In the genomic region with DNA sequence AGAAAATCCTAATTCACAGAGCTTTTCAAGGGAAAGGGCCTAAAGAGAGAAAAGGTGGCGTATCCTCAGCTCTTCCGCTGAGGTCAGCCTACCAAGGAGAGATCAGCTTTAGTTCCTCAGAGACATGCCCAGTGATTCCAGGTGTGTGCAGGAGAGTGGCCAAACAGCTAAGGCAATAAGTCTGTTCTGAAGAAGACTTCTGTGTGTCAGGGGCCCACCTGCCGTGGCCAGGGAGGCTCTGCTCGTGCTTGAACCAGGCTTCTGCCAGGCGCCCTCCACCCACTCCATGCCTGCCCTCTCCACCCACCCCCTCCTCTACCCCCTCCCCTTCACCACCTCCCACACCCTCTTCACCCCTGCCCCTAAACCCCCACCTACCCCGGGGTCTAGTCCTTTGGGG, we compare ENCODE assay signal across 21 cellular contexts.
"Had no signal": no experiment of that assay in that cellular context is flagged by ENCODE, and none has a peak within 500 bp of the region (broad histone marks: within the 10 kb centered on the region; RNA-seq: fewer than 3 reads in every experiment).

No MANE protein-coding gene starts in this region.

- ATAC-seq: foreskin keratinocyte; naive thymus-derived CD8-positive, alpha-beta T cell; stimulated activated memory B cell treated with anti-CD40 and anti-IgM and Interleukin-4, amounts not matched to agents 10 μg/mL and 1 μg/mL and 100 μg/mL, for 72 hours; stimulated activated naive CD8-positive, alpha-beta T cell treated with anti-CD3 and anti-CD28 coated beads, Interleukin-15, Interleukin-2, amounts not matched to agents 100 U/mL and 50 U/mL, for 24 hours had no signal

- H3K27me3 ChIP-seq: esophagus muscularis mucosa, foreskin keratinocyte, heart right ventricle, right atrium auricular region, spleen, testis, tibial artery, upper lobe of left lung had no signal

- H3K4me3 Mint-ChIP-seq: stimulated activated memory B cell treated with anti-CD40 and anti-IgM and Interleukin-4, amounts not matched to agents 10 μg/mL and 1 μg/mL and 100 μg/mL, for 72 hours had no signal

- H3K4me1 ChIP-seq: testis had no signal

- H3K27ac ChIP-seq: esophagus muscularis mucosa, foreskin keratinocyte, heart right ventricle, lower lobe of right lung, prostate gland, right atrium auricular region, skin epidermis, testis, tibial artery had no signal

- H3K36me3 Mint-ChIP-seq: naive thymus-derived CD8-positive, alpha-beta T cell; stimulated activated memory B cell treated with anti-CD40 and anti-IgM and Interleukin-4, amounts not matched to agents 10 μg/mL and 1 μg/mL and 100 μg/mL, for 72 hours had no signal

- H3K4me3 ChIP-seq: coronary artery, esophagus muscularis mucosa, heart right ventricle, lower lobe of right lung, prostate gland, right atrium auricular region, skin epidermis, testis, upper lobe of left lung had no signal

- H3K9me3 ChIP-seq: esophagus muscularis mucosa, heart right ventricle, lower lobe of right lung, prostate gland, right atrium auricular region, spleen, testis, tibial artery, upper lobe of left lung had no signal

- DNase-seq: effector memory CD4-positive, alpha-beta T cell; foreskin keratinocyte; glutamatergic neuron; heart right ventricle; hippocampal formation; left ventricle myocardium superior; lower lobe of right lung; naive thymus-derived CD8-positive, alpha-beta T cell; spleen; stimulated activated CD4-positive, alpha-beta T cell treated with anti-CD3 and anti-CD28 coated beads, Interleukin-4, amount 100 ng/mL, for 4 hours; stimulated activated naive CD8-positive, alpha-beta T cell treated with anti-CD3 and anti-CD28 coated beads, Interleukin-15, Interleukin-2, amounts not matched to agents 100 U/mL and 50 U/mL, for 24 hours; substantia nigra; testis; tibial artery had no signal

- H3K36me3 ChIP-seq: esophagus muscularis mucosa, heart right ventricle, lower lobe of right lung, prostate gland, right atrium auricular region, spleen, tibial artery, upper lobe of left lung had no signal

- H3K9me3 Mint-ChIP-seq: naive thymus-derived CD8-positive, alpha-beta T cell; stimulated activated memory B cell treated with anti-CD40 and anti-IgM and Interleukin-4, amounts not matched to agents 10 μg/mL and 1 μg/mL and 100 μg/mL, for 72 hours had no signal
